In the genomic region with DNA sequence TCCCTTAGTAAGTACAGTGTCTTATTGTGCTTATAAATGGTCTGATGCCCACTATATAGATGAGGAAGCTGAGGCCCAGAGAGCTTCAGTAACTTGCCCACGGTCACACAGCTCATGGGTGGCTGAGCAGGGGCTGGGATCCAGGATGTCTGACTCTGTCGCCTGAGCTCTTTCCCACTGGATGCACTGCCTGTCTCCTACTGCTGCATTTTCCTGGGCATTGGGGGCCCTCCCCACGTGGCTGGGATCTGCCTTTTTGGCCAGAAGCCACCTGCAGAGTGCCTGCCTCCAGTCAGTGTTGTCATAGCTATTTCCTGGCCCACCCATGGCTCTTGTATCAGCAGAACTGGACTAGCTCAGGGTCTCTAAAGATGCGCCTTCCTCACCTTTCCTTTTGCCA, we compare ENCODE assay signal across 23 cellular contexts.
"Had no signal": no experiment of that assay in that cellular context is flagged by ENCODE, and none has a peak within 500 bp of the region (broad histone marks: within the 10 kb centered on the region; RNA-seq: fewer than 3 reads in every experiment).

No MANE protein-coding gene starts in this region.

- DNase-seq: activated CD4-positive, alpha-beta memory T cell treated with anti-CD3 and anti-CD28 coated beads, Interleukin-2, amount 10 ng/mL, durations not matched to agents 7 days and 5 days; activated CD4-positive, alpha-beta T cell treated with anti-CD3 and anti-CD28 coated beads for 36 hours; activated CD4-positive, alpha-beta T cell treated with anti-CD3 and anti-CD28 coated beads, Interleukin-2, amount 10 ng/mL, durations not matched to agents 24 days and 14 days; activated CD4-positive, CD25-positive, alpha-beta regulatory T cell; activated CD4-positive, CD25-positive, alpha-beta regulatory T cell treated with anti-CD3 and anti-CD28 coated beads, Interleukin-2, amount 50 U/mL, for 72 hours; activated CD8-positive, alpha-beta memory T cell treated with anti-CD3 and anti-CD28 coated beads, Interleukin-2, amount 50 U/mL, for 48 hours; activated gamma-delta T cell; activated naive CD4-positive, alpha-beta T cell; activated naive CD4-positive, alpha-beta T cell treated with anti-CD3 and anti-CD28 coated beads, Interleukin-2, amount 10 ng/mL, durations not matched to agents 7 days and 5 days; activated naive CD8-positive, alpha-beta T cell treated with anti-CD3 and anti-CD28 coated beads, Interleukin-2, amount 10 ng/mL, durations not matched to agents 7 days and 5 days; activated T-cell treated with anti-CD3 and anti-CD28 coated beads for 4 hours; activated T-cell treated with anti-CD3 and anti-CD28 coated beads, Interleukin-2, amount 50 U/mL, for 24 hours; activated T-cell treated with anti-CD3 and anti-CD28 coated beads, Interleukin-2, amount 50 U/mL, for 72 hours; central memory CD4-positive, alpha-beta T cell; cerebellar nuclear complex; colonic mucosa; effector CD8-positive, alpha-beta T cell; foreskin fibroblast; head of caudate nucleus; T-helper 2 cell had no signal

- H3K9me3 Mint-ChIP-seq: activated CD4-positive, alpha-beta memory T cell treated with anti-CD3 and anti-CD28 coated beads, Interleukin-2, amount 10 ng/mL, durations not matched to agents 7 days and 5 days; activated CD4-positive, alpha-beta T cell treated with anti-CD3 and anti-CD28 coated beads, Interleukin-2, amount 10 ng/mL, durations not matched to agents 24 days and 14 days; activated naive CD4-positive, alpha-beta T cell treated with anti-CD3 and anti-CD28 coated beads, Interleukin-2, amount 10 ng/mL, durations not matched to agents 7 days and 5 days; activated naive CD4-positive, alpha-beta T cell treated with anti-CD3 and anti-CD28 coated beads, Interleukin-2, amount 50 U/mL, for 72 hours; activated naive CD8-positive, alpha-beta T cell treated with anti-CD3 and anti-CD28 coated beads, Interleukin-2, amount 10 ng/mL, durations not matched to agents 7 days and 5 days; activated T-cell treated with anti-CD3 and anti-CD28 coated beads, Interleukin-2, amount 50 U/mL, for 24 hours; activated T-cell treated with anti-CD3 and anti-CD28 coated beads, Interleukin-2, amount 50 U/mL, for 72 hours; brain had no signal

- ATAC-seq: activated CD4-positive, alpha-beta T cell treated with anti-CD3 and anti-CD28 coated beads for 36 hours; activated naive CD4-positive, alpha-beta T cell treated with anti-CD3 and anti-CD28 coated beads, Interleukin-2, amount 50 U/mL, for 72 hours; activated T-cell treated with anti-CD3 and anti-CD28 coated beads, Interleukin-2, amount 50 U/mL, for 72 hours; esophagus mucosa had no signal

- H3K4me1 Mint-ChIP-seq: activated CD4-positive, alpha-beta T cell treated with anti-CD3 and anti-CD28 coated beads for 36 hours; activated CD4-positive, alpha-beta T cell treated with anti-CD3 and anti-CD28 coated beads, Interleukin-2, amount 10 ng/mL, durations not matched to agents 24 days and 14 days; activated naive CD8-positive, alpha-beta T cell treated with anti-CD3 and anti-CD28 coated beads, Interleukin-2, amount 10 ng/mL, durations not matched to agents 7 days and 5 days had no signal

- H3K27me3 Mint-ChIP-seq: activated CD4-positive, alpha-beta memory T cell treated with anti-CD3 and anti-CD28 coated beads, Interleukin-2, amount 10 ng/mL, durations not matched to agents 7 days and 5 days; activated CD4-positive, alpha-beta T cell treated with anti-CD3 and anti-CD28 coated beads for 36 hours; activated CD4-positive, alpha-beta T cell treated with anti-CD3 and anti-CD28 coated beads, Interleukin-2, amount 10 ng/mL, durations not matched to agents 24 days and 14 days; activated T-cell treated with anti-CD3 and anti-CD28 coated beads, Interleukin-2, amount 50 U/mL, for 24 hours had no signal

- H3K36me3 Mint-ChIP-seq: activated naive CD4-positive, alpha-beta T cell treated with anti-CD3 and anti-CD28 coated beads, Interleukin-2, amount 10 ng/mL, durations not matched to agents 7 days and 5 days; activated naive CD4-positive, alpha-beta T cell treated with anti-CD3 and anti-CD28 coated beads, Interleukin-2, amount 50 U/mL, for 72 hours; activated naive CD8-positive, alpha-beta T cell treated with anti-CD3 and anti-CD28 coated beads, Interleukin-2, amount 10 ng/mL, durations not matched to agents 7 days and 5 days; brain had no signal

- H3K4me3 Mint-ChIP-seq: activated CD4-positive, alpha-beta memory T cell treated with anti-CD3 and anti-CD28 coated beads, Interleukin-2, amount 10 ng/mL, durations not matched to agents 7 days and 5 days; activated CD4-positive, alpha-beta T cell treated with anti-CD3 and anti-CD28 coated beads for 36 hours; activated CD4-positive, alpha-beta T cell treated with anti-CD3 and anti-CD28 coated beads, Interleukin-2, amount 10 ng/mL, durations not matched to agents 24 days and 14 days; activated naive CD4-positive, alpha-beta T cell treated with anti-CD3 and anti-CD28 coated beads, Interleukin-2, amount 10 ng/mL, durations not matched to agents 7 days and 5 days; activated naive CD8-positive, alpha-beta T cell treated with anti-CD3 and anti-CD28 coated beads, Interleukin-2, amount 10 ng/mL, durations not matched to agents 7 days and 5 days; activated T-cell treated with anti-CD3 and anti-CD28 coated beads, Interleukin-2, amount 50 U/mL, for 24 hours; activated T-cell treated with anti-CD3 and anti-CD28 coated beads, Interleukin-2, amount 50 U/mL, for 72 hours; brain had no signal

- H3K27ac Mint-ChIP-seq: activated CD4-positive, alpha-beta memory T cell treated with anti-CD3 and anti-CD28 coated beads, Interleukin-2, amount 10 ng/mL, durations not matched to agents 7 days and 5 days; activated CD4-positive, alpha-beta T cell treated with anti-CD3 and anti-CD28 coated beads for 36 hours; activated CD4-positive, alpha-beta T cell treated with anti-CD3 and anti-CD28 coated beads, Interleukin-2, amount 10 ng/mL, durations not matched to agents 24 days and 14 days; activated naive CD4-positive, alpha-beta T cell treated with anti-CD3 and anti-CD28 coated beads, Interleukin-2, amount 10 ng/mL, durations not matched to agents 7 days and 5 days; activated naive CD4-positive, alpha-beta T cell treated with anti-CD3 and anti-CD28 coated beads, Interleukin-2, amount 50 U/mL, for 72 hours; activated naive CD8-positive, alpha-beta T cell treated with anti-CD3 and anti-CD28 coated beads, Interleukin-2, amount 10 ng/mL, durations not matched to agents 7 days and 5 days; activated T-cell treated with anti-CD3 and anti-CD28 coated beads, Interleukin-2, amount 50 U/mL, for 24 hours; activated T-cell treated with anti-CD3 and anti-CD28 coated beads, Interleukin-2, amount 50 U/mL, for 72 hours; brain had no signal
